Comparison of ENCODE assay signal across 8 cellular contexts in the genomic region with DNA sequence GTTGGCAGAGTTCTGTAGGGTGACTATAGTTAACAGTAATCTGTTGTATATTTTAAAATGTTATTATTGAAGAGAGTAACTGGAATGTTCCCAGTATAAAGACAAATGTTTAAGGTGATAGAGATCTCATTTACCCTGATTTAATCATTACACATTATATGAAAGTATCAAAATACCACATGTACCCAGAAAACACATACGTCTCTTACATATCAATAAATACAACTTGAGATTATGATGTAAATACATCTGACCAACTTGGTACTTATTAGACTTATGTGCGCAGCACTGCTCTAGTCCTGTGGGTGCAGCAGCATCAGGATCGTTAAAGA. TPM values are rescaled to one million over a fixed set of nuclear protein-coding genes. Genes with fewer than 3 reads are reported as not detected.
A peak's percentile ranks its signal among the peaks of the same experiment; 100 is the strongest.
DNase-seq lines count a peak whose midpoint lies in the region; ATAC-seq, FAIRE-seq and TF ChIP-seq lines count a peak whose summit lies in the region.

No MANE protein-coding gene starts in this region.

- POLR2A ChIA-PET in CD4-positive, alpha-beta memory T cell (lab: Charles Lee; ENCODE audit: partially characterized antibody) = interaction anchor here (1.0 to 2.1 kb wide), 7 partner anchors 9 to 177 kb away, joined by 3 to 12 read pairs (median 6); a partner anchor contains a TSS

- peak overlapping the region; percentile 96 to 100 (median 99) for H3K27ac Mint-ChIP-seq in CD4-positive, alpha-beta memory T cell
- peak overlapping the region; percentile 98 for H3K27ac Mint-ChIP-seq in endothelial cell (ENCODE audit: unreplicated experiment)

- peaks cover 51% of the 10 kb centered on the region for H3K79me2 ChIP-seq in OCI-LY3 (ENCODE audit: low read length)

- H3K4me3 ChIP-seq in CD4-positive, alpha-beta memory T cell (ENCODE audit: low read length in 2 of 2) = peak overlapping the region; percentile 86 to 97
- H3K4me3 ChIP-seq in OCI-LY3 (ENCODE audit: low read length) (peak overlapping the region; percentile 99), neutrophil (ENCODE audit: low read depth in 1 of 2, low read length in 1 of 2) (peak overlapping the region; percentile 84 to 92)

- peak overlapping the region; percentile 78 for H3K4me2 ChIP-seq in OCI-LY3 (ENCODE audit: low read length)

- no peaks in the 10 kb centered on the region for H3K9me3 Mint-ChIP-seq in CD4-positive, alpha-beta memory T cell
- H3K9me3 Mint-ChIP-seq in endothelial cell (ENCODE audit: unreplicated experiment) = no peaks in the 10 kb centered on the region

- DNase-seq in CD4-positive, alpha-beta memory T cell = no peak
- DNase-seq in endothelial cell (ENCODE audit: low spot score) (no peak), frontal cortex (ENCODE audit: low spot score in 2 of 2) (no peak)

- H4K20me1 ChIP-seq in OCI-LY3 (ENCODE audit: insufficient read depth, low read length) = no peaks in the 10 kb centered on the region

- CTCF ChIA-PET in CD4-positive, alpha-beta memory T cell (lab: Charles Lee; ENCODE audit: partially characterized antibody) = interaction anchor here (2.8 kb wide), 1 partner anchor 18 kb away, joined by 8 read pairs; no protein-coding TSS in a partner anchor

- H3K36me3 ChIP-seq in CD4-positive, alpha-beta memory T cell (ENCODE audit: insufficient read depth, low read length) = peaks cover 21% of the 10 kb centered on the region
- peaks cover 13% of the 10 kb centered on the region for H3K36me3 ChIP-seq in OCI-LY3 (replicated peaks; ENCODE audit: low read depth, low read length)
- peaks cover 24% of the 10 kb centered on the region for H3K36me3 ChIP-seq in neutrophil

- no peak for FAIRE-seq in frontal cortex (lab: Jason Lieb, UNC)

- ATAC-seq in GM19467 (IDR thresholded peaks at IDR 0.05; ENCODE audit: unreplicated experiment) (no peak), HG03520 (IDR thresholded peaks at IDR 0.05; ENCODE audit: unreplicated experiment) (no peak), GM18517 (IDR thresholded peaks at IDR 0.05; ENCODE audit: unreplicated experiment) (no peak)

- no peak for TF ChIP-seq CTCF in OCI-LY3 (IDR thresholded peaks at IDR 0.05; ENCODE audit: low read depth, low read length)
- TF ChIP-seq CTCF in endothelial cell (IDR thresholded peaks at IDR 0.05; ENCODE audit: unreplicated experiment) = no peak
- TF ChIP-seq CTCF in neutrophil (IDR thresholded peaks at IDR 0.05) = no peak

- no peaks in the 10 kb centered on the region for H3K27me3 ChIP-seq in CD4-positive, alpha-beta memory T cell (ENCODE audit: insufficient read depth, low read length)
- H3K27me3 ChIP-seq in OCI-LY3 (ENCODE audit: low read depth, low read length) (no peaks in the 10 kb centered on the region), neutrophil (no peaks in the 10 kb centered on the region)

- H3K36me3 Mint-ChIP-seq in CD4-positive, alpha-beta memory T cell = peaks cover 16 to 40% of the 10 kb centered on the region in 2 donors
- H3K36me3 Mint-ChIP-seq in endothelial cell (ENCODE audit: low read depth, unreplicated experiment) = peaks cover 8% of the 10 kb centered on the region

- H3K9ac ChIP-seq in OCI-LY3 (ENCODE audit: low read length) = peak overlapping the region; percentile 94

- H3K27me3 Mint-ChIP-seq in CD4-positive, alpha-beta memory T cell = no peaks in the 10 kb centered on the region
- H3K27me3 Mint-ChIP-seq in endothelial cell (ENCODE audit: unreplicated experiment) = no peaks in the 10 kb centered on the region

- peak overlapping the region; percentile 94 for H3K27ac ChIP-seq in CD4-positive, alpha-beta memory T cell (ENCODE audit: low read depth, low read length)
- peak overlapping the region; percentile 72 for H3K27ac ChIP-seq in OCI-LY3 (ENCODE audit: low read length)
- peak overlapping the region; percentile 92 for H3K27ac ChIP-seq in neutrophil

- H3K4me1 ChIP-seq in CD4-positive, alpha-beta memory T cell (ENCODE audit: insufficient read depth, low read length) = peaks cover 62% of the 10 kb centered on the region
- peaks cover 10% of the 10 kb centered on the region; the same call in 1 of the 2 replicates for H3K4me1 ChIP-seq in OCI-LY3 (ENCODE audit: low read length)
- peaks cover 22 to 25% of the 10 kb centered on the region in 2 experiments for H3K4me1 ChIP-seq in neutrophil (ENCODE audit: control insufficient read depth in 1 of 2, insufficient read depth in 1 of 2, low read depth in 1 of 2, low read length in 1 of 2)

- peak overlapping the region; percentile 97 to 100 (median 98) for H3K4me3 Mint-ChIP-seq in CD4-positive, alpha-beta memory T cell
- H3K4me3 Mint-ChIP-seq in endothelial cell (ENCODE audit: unreplicated experiment) = peak overlapping the region; percentile 99

- peaks cover 38 to 73% (median 59%) of the 10 kb centered on the region in 4 donors for H3K4me1 Mint-ChIP-seq in CD4-positive, alpha-beta memory T cell
- H3K4me1 Mint-ChIP-seq in endothelial cell (ENCODE audit: unreplicated experiment) = peaks cover 20% of the 10 kb centered on the region

- intact Hi-C loops in CD4-positive, alpha-beta memory T cell (cut with micrococcal nuclease) = loop anchor here (1.0 to 5.0 kb wide), 5 partner anchors 8 to 917 kb away; a partner anchor contains a TSS

- H2AFZ ChIP-seq in OCI-LY3 (ENCODE audit: low read depth, low read length) = peak overlapping the region; percentile 69; the same call in 1 of the 2 replicates

- H3K9me3 ChIP-seq in CD4-positive, alpha-beta memory T cell (ENCODE audit: control insufficient read depth in 1 of 2, low read length in 2 of 2) = no peaks in the 10 kb centered on the region
- H3K9me3 ChIP-seq in OCI-LY3 (ENCODE audit: insufficient read depth, low read length) = no peaks in the 10 kb centered on the region
- H3K9me3 ChIP-seq in neutrophil = no peaks in the 10 kb centered on the region

RNA-seq across cellular contexts. Expression of a gene that starts 0.7 kb away (rescaled TPM):
- 100 to 1,000 TPM; 112 to 122 TPM for total RNA-seq in CD4-positive, alpha-beta memory T cell
- 100 to 1,000 TPM; 342 to 381 TPM for polyA plus RNA-seq in CD4-positive, alpha-beta memory T cell
- total RNA-seq in endothelial cell (ENCODE audit: unreplicated experiment) = 223 TPM
- total RNA-seq in frontal cortex = 160 TPM

RNA-seq across cellular contexts. Expression of a gene that starts 20.2 kb away (rescaled TPM):
- under 1 TPM; 0.15 to 0.53 TPM for total RNA-seq in CD4-positive, alpha-beta memory T cell
- polyA plus RNA-seq in CD4-positive, alpha-beta memory T cell = under 1 TPM in 1 of 2 donors, not detected in 1; 0.56 TPM
- total RNA-seq in endothelial cell (ENCODE audit: unreplicated experiment) (4.8 TPM), frontal cortex (not detected)
